In genomic region chr12:110137786-110138185, GRCh38 we compare ENCODE assay signal across 29 cellular contexts.
"Had no signal": no experiment of that assay in that cellular context is flagged by ENCODE, and none has a peak within 500 bp of the region (broad histone marks: within the 10 kb centered on the region; RNA-seq: fewer than 3 reads in every experiment).

No MANE protein-coding gene starts in this region.

- H3K9me3 ChIP-seq: adrenal gland, MG63 had no signal

- H3K4me3 ChIP-seq: adrenal gland, MG63 had no signal

- H3K27me3 ChIP-seq: adrenal gland, MG63 had no signal

- DNase-seq: activated B cell treated with CpG ODN at 0.5 μM for 24 hours; activated CD4-positive, alpha-beta memory T cell treated with anti-CD3 and anti-CD28 coated beads for 36 hours; activated CD4-positive, alpha-beta T cell treated with anti-CD3 and anti-CD28 coated beads for 4 hours; activated CD4-positive, alpha-beta T cell treated with anti-CD3 and anti-CD28 coated beads, Interleukin-2, amount 50 U/mL, for 1 hour; activated CD4-positive, CD25-positive, alpha-beta regulatory T cell treated with anti-CD3 and anti-CD28 coated beads, Interleukin-2, amount 50 U/mL, for 72 hours; activated CD8-positive, alpha-beta memory T cell treated with anti-CD3 and anti-CD28 coated beads, Interleukin-2, amount 50 U/mL, for 4 hours; activated gamma-delta T cell treated with Interleukin-2 at 50 U/mL for 16 hours; activated naive CD4-positive, alpha-beta T cell treated with anti-CD3 and anti-CD28 coated beads for 36 hours; activated T-cell treated with anti-CD3 and anti-CD28 coated beads for 4 hours; activated T-cell treated with anti-CD3 and anti-CD28 coated beads, Interleukin-2, amount 50 U/mL, for 4 hours; adrenal gland; anterior cingulate cortex; Kasumi-1; KG1; MG63; NCI-H1048; NCI-H1105 treated with DMSO at 0.1 percent for 48 hours; NCI-H1436; NCI-H1694; NCI-H1930; NCI-H2081 treated with DMSO at 0.1 percent for 48 hours; NCI-H226; NCI-H524 treated with DMSO at 0.1 percent for 48 hours; NCI-H748 treated with DMSO at 0.1 percent for 48 hours; NK-92 treated with Interleukin-12 subunit alpha and Interleukin-12 subunit beta, amount 100 ng/mL, for 24 hours; Right ventricle myocardium superior; T-helper 17 cell had no signal

- ATAC-seq: activated naive CD4-positive, alpha-beta T cell treated with anti-CD3 and anti-CD28 coated beads, Interleukin-2, amount 50 U/mL, for 72 hours; activated T-cell treated with anti-CD3 and anti-CD28 coated beads, Interleukin-2, amount 50 U/mL, for 4 hours; T-helper 17 cell had no signal

- H3K27ac ChIP-seq: VCaP had no signal
